Comparison of ENCODE assay signal across 12 cellular contexts in genomic region chr9:20043035-20043434, GRCh38.
DNase-seq lines count a peak whose midpoint lies in the region; ATAC-seq, FAIRE-seq and TF ChIP-seq lines count a peak whose summit lies in the region.
"Had no signal": no experiment of that assay in that cellular context is flagged by ENCODE, and none has a peak within 500 bp of the region (broad histone marks: within the 10 kb centered on the region; RNA-seq: fewer than 3 reads in every experiment).

No MANE protein-coding gene starts in this region.

- H3K27me3 Mint-ChIP-seq in natural killer cell treated with Interleukin-12 subunit alpha and Interleukin-12 subunit beta and Interleukin-15 and Interleukin-18, amount 100 ng/mL, for 72 hours, result peaks cover 5 to 6% of the 10 kb centered on the region in 2 donors

- H3K9me3 ChIP-seq in kidney (ENCODE audit: control insufficient read depth in 1 of 2, low read length in 2 of 2), result no peaks in the 10 kb centered on the region

- H3K4me1 ChIP-seq in KMS-11 (ENCODE audit: low read depth, poor library complexity, severe bottlenecking) (no peaks in the 10 kb centered on the region), kidney (ENCODE audit: control insufficient read depth in 1 of 2, insufficient read depth in 1 of 2, low read depth in 1 of 2, low read length in 2 of 2) (no peaks in the 10 kb centered on the region)

- peak overlapping the region; percentile 16 to 53 for H3K27ac Mint-ChIP-seq in natural killer cell treated with Interleukin-12 subunit alpha and Interleukin-12 subunit beta and Interleukin-15 and Interleukin-18, amount 100 ng/mL, for 72 hours

- H3K4me3 ChIP-seq in KMS-11 (IDR thresholded peaks at IDR 0.05; ENCODE audit: insufficient read depth, low read depth, low read length), result no peak overlapping the region
- H3K4me3 ChIP-seq in kidney (ENCODE audit: low read length in 2 of 2), result no peak overlapping the region

- H3K36me3 Mint-ChIP-seq in natural killer cell treated with Interleukin-12 subunit alpha and Interleukin-12 subunit beta and Interleukin-15 and Interleukin-18, amount 100 ng/mL, for 72 hours, result no peaks in the 10 kb centered on the region

- no peaks in the 10 kb centered on the region for H3K9me3 Mint-ChIP-seq in natural killer cell treated with Interleukin-12 subunit alpha and Interleukin-12 subunit beta and Interleukin-15 and Interleukin-18, amount 100 ng/mL, for 72 hours

- peak; percentile 87 for ATAC-seq in activated CD4-positive, CD25-positive, alpha-beta regulatory T cell treated with anti-CD3 and anti-CD28 coated beads, Interleukin-2, amount 50 U/mL, for 24 hours
- ATAC-seq in GM21825 (IDR thresholded peaks at IDR 0.05; ENCODE audit: unreplicated experiment) (peak; percentile 41), sciatic nerve (no peak)
- ATAC-seq in natural killer cell treated with Interleukin-12 subunit alpha and Interleukin-12 subunit beta and Interleukin-15 and Interleukin-18, amount 100 ng/mL, for 72 hours, result peak; percentile 72 to 76

- intact Hi-C loops in kidney (cut with DNase I) (no loop called here), sciatic nerve (cut with DNase I) (no loop called here)

- no peak overlapping the region for H3K9ac ChIP-seq in KMS-11
- no peak overlapping the region for H3K9ac ChIP-seq in kidney (ENCODE audit: low read length in 2 of 2)

- H3K79me2 ChIP-seq in KMS-11 (ENCODE audit: insufficient read depth, low read depth), result no peaks in the 10 kb centered on the region

- no peak for DNase-seq in activated CD4-positive, CD25-positive, alpha-beta regulatory T cell treated with anti-CD3 and anti-CD28 coated beads, Interleukin-2, amount 50 U/mL, for 72 hours
- DNase-seq in natural killer cell treated with Interleukin-12 subunit alpha and Interleukin-12 subunit beta and Interleukin-15 and Interleukin-18, amount 100 ng/mL, for 72 hours (ENCODE audit: low spot score), result no peak
- DNase-seq in kidney (no peak), sciatic nerve (ENCODE audit: low spot score) (no peak), NCI-H2081 treated with DMSO at 0.1 percent for 48 hours (lab: John Stamatoyannopoulos, UW) (no peak)
- DNase-seq: 8988T, anterior cingulate cortex, NCI-H2227 treated with DMSO at 0.1 percent for 48 hours had no signal

- TF ChIP-seq CTCF in KMS-11 (conservative IDR thresholded peaks at IDR 0.05; ENCODE audit: low read depth, low read length) (no peak), kidney (IDR thresholded peaks at IDR 0.05; ENCODE audit: borderline replicate concordance, extremely low read depth, insufficient read depth) (no peak)

- no peaks in the 10 kb centered on the region for H4K20me1 ChIP-seq in KMS-11 (ENCODE audit: insufficient read depth)

- peak overlapping the region; percentile 67 for H3K4me3 Mint-ChIP-seq in natural killer cell treated with Interleukin-12 subunit alpha and Interleukin-12 subunit beta and Interleukin-15 and Interleukin-18, amount 100 ng/mL, for 72 hours

- H2AFZ ChIP-seq in KMS-11 (ENCODE audit: low read depth), result peak overlapping the region; percentile 43

- no peaks in the 10 kb centered on the region for H3K27me3 ChIP-seq in KMS-11 (ENCODE audit: insufficient read depth, low read depth)

- no peak for FAIRE-seq in kidney (lab: Jason Lieb, UNC)

- peaks cover 13 to 19% of the 10 kb centered on the region in 2 donors for H3K4me1 Mint-ChIP-seq in natural killer cell treated with Interleukin-12 subunit alpha and Interleukin-12 subunit beta and Interleukin-15 and Interleukin-18, amount 100 ng/mL, for 72 hours (ENCODE audit: low read depth in 2 of 2)

- H3K36me3 ChIP-seq in KMS-11 (ENCODE audit: insufficient read depth) (no peaks in the 10 kb centered on the region), kidney (ENCODE audit: control insufficient read depth in 1 of 2, insufficient read depth in 2 of 2, low read length in 2 of 2) (no peaks in the 10 kb centered on the region)

- no peak overlapping the region for H3K27ac ChIP-seq in KMS-11
- no peak overlapping the region for H3K27ac ChIP-seq in kidney (ENCODE audit: low read depth in 2 of 2, low read length in 2 of 2)
- H3K27ac ChIP-seq: HL-60 had no signal

- H3K4me2 ChIP-seq in KMS-11, result peak overlapping the region; percentile 64
